8 cellular contexts compared by ENCODE assay signal in genomic region chr19:35557539-35558399, GRCh38. TPM values are rescaled to one million over a fixed set of nuclear protein-coding genes. Genes with fewer than 3 reads are reported as not detected.
DNase-seq lines count a peak whose midpoint lies in the region.

No MANE protein-coding gene starts in this region.

- no peak overlapping the region for H3K9ac ChIP-seq in HUES48 (ENCODE audit: low read depth, low read length)
- no peak overlapping the region for H3K9ac ChIP-seq in duodenal mucosa (ENCODE audit: low read depth in 1 of 2, low read length in 2 of 2)
- no peak overlapping the region for H3K9ac ChIP-seq in mesenchymal stem cell (ENCODE audit: low read length)

- 4% methylated on average over 58 of the region's 60 CpGs for WGBS in mesenchymal stem cell

- H3K27me3 ChIP-seq in HUES48 (ENCODE audit: control insufficient read depth, insufficient read depth, low read length) (peaks cover 37% of the 10 kb centered on the region), duodenal mucosa (ENCODE audit: control insufficient read depth in 1 of 2, insufficient read depth in 2 of 2, low read length in 2 of 2) (peaks cover 23 to 26% of the 10 kb centered on the region in 2 donors), mesenchymal stem cell (ENCODE audit: control insufficient read depth in 1 of 2, insufficient read depth in 1 of 2, low read length in 2 of 2) (peaks cover 31 to 88% of the 10 kb centered on the region in 2 experiments)

- H2BK12ac ChIP-seq in mesenchymal stem cell (ENCODE audit: low read length in 2 of 2) = no peak overlapping the region

- no peak overlapping the region for H2AK5ac ChIP-seq in mesenchymal stem cell (ENCODE audit: low read length, severe bottlenecking)

- no peaks in the 10 kb centered on the region for H3K9me3 ChIP-seq in HUES48 (ENCODE audit: control insufficient read depth, insufficient read depth, low read length)
- H3K9me3 ChIP-seq in duodenal mucosa (ENCODE audit: control insufficient read depth in 1 of 2, low read length in 2 of 2) = no peaks in the 10 kb centered on the region
- H3K9me3 ChIP-seq in mesenchymal stem cell (ENCODE audit: control insufficient read depth, low read length) = no peaks in the 10 kb centered on the region

- H2AFZ ChIP-seq in mesenchymal stem cell (ENCODE audit: low read depth, low read length) = peak overlapping the region; percentile 73

- H2BK5ac ChIP-seq in mesenchymal stem cell (ENCODE audit: low read depth, low read length, poor library complexity, severe bottlenecking) = no peak overlapping the region

- no peaks in the 10 kb centered on the region for H3K4me1 ChIP-seq in HUES48 (ENCODE audit: control insufficient read depth, insufficient read depth, low read length)
- H3K4me1 ChIP-seq in duodenal mucosa (ENCODE audit: control insufficient read depth in 1 of 2, insufficient read depth in 2 of 2, low read length in 2 of 2) = peaks cover 0 to 3% of the 10 kb centered on the region in 2 donors
- H3K4me1 ChIP-seq in mesenchymal stem cell (ENCODE audit: control insufficient read depth, insufficient read depth, low read depth, low read length) = peaks cover 14% of the 10 kb centered on the region

- DNase-seq in AG08395 (ENCODE audit: low spot score) = peak; percentile 35
- peak; percentile 32 for DNase-seq in activated CD4-positive, alpha-beta T cell treated with anti-CD3 and anti-CD28 coated beads for 1 hour
- peak; percentile 67 for DNase-seq in mesenchymal stem cell
- DNase-seq in stimulated activated CD8-positive, alpha-beta memory T cell treated with anti-CD3 and anti-CD28 coated beads, Interleukin-7, amount 100 ng/mL, for 24 hours (ENCODE audit: low read depth) = peak; percentile 26
- DNase-seq in epidermal melanocyte (ENCODE audit: insufficient read length, low spot score) = no peak
- no peak for DNase-seq in NOMO-1 treated with dmso at 0.1 percent for 144 hours (lab: John Stamatoyannopoulos, UW; ENCODE audit: unreplicated experiment)

- peak overlapping the region in 1 of 2 experiments; percentile 38 for H3K14ac ChIP-seq in mesenchymal stem cell (ENCODE audit: low read length in 2 of 2)

- H3K18ac ChIP-seq in mesenchymal stem cell (ENCODE audit: low read depth in 1 of 2, low read length in 2 of 2) = peak overlapping the region in 1 of 2 experiments; percentile 1

- no peak overlapping the region for H3K4ac ChIP-seq in mesenchymal stem cell (ENCODE audit: low read depth in 1 of 2, low read length in 2 of 2)

- no peak overlapping the region for H2BK120ac ChIP-seq in mesenchymal stem cell (ENCODE audit: low read depth, low read length)

- H3K36me3 ChIP-seq in HUES48 (ENCODE audit: control insufficient read depth, insufficient read depth, low read length) (no peaks in the 10 kb centered on the region), duodenal mucosa (ENCODE audit: control insufficient read depth in 1 of 2, insufficient read depth in 2 of 2, low read length in 2 of 2) (no peaks in the 10 kb centered on the region), mesenchymal stem cell (ENCODE audit: control insufficient read depth in 1 of 2, insufficient read depth in 2 of 2, low read depth in 1 of 2, low read length in 2 of 2) (no peaks in the 10 kb centered on the region)

- H3K4me3 ChIP-seq in HUES48 (ENCODE audit: low read depth, low read length) = peak overlapping the region; percentile 80
- H3K4me3 ChIP-seq in duodenal mucosa (ENCODE audit: low read depth in 1 of 2, low read length in 2 of 2) = peak overlapping the region; percentile 47 to 48
- H3K4me3 ChIP-seq in mesenchymal stem cell (ENCODE audit: insufficient read depth in 1 of 2, low read depth in 1 of 2, low read length in 2 of 2) = peak overlapping the region; percentile 24 to 61

- no peak overlapping the region for H4K91ac ChIP-seq in mesenchymal stem cell (ENCODE audit: low read length)

- H3K79me1 ChIP-seq in mesenchymal stem cell (replicated peaks; ENCODE audit: low read length, poor library complexity, severe bottlenecking) = no peaks in the 10 kb centered on the region

- no peak overlapping the region for H4K8ac ChIP-seq in mesenchymal stem cell (ENCODE audit: low read length)

- H3K4me2 ChIP-seq in mesenchymal stem cell (ENCODE audit: low read length, poor library complexity, severe bottlenecking) = peak overlapping the region; percentile 56

- H3K23ac ChIP-seq in mesenchymal stem cell (ENCODE audit: low read length in 2 of 2) = no peak overlapping the region

- H3K27ac ChIP-seq in HUES48 (ENCODE audit: low read depth, low read length) = no peak overlapping the region
- no peak overlapping the region for H3K27ac ChIP-seq in duodenal mucosa (ENCODE audit: low read depth, low read length)
- H3K27ac ChIP-seq in mesenchymal stem cell (ENCODE audit: low read length, poor library complexity, severe bottlenecking) = no peak overlapping the region

- no peak overlapping the region for H2BK15ac ChIP-seq in mesenchymal stem cell (ENCODE audit: low read depth, poor library complexity, severe bottlenecking)

RNA-seq across cellular contexts. Expression of gene ATP4A, which starts 5.7 kb away (rescaled TPM):
- not detected for polyA plus RNA-seq in mesenchymal stem cell (2013, experiment 1 of 2)
- polyA plus RNA-seq in mesenchymal stem cell (2013, experiment 2 of 2) = not detected

RNA-seq across cellular contexts. Expression of gene TMEM147, which starts 12.3 kb away (rescaled TPM):
- polyA plus RNA-seq in mesenchymal stem cell (2013, experiment 1 of 2) = 108 TPM
- 109 TPM for polyA plus RNA-seq in mesenchymal stem cell (2013, experiment 2 of 2)

RNA-seq across cellular contexts. Expression of gene GAPDHS, which starts 24.5 kb away (rescaled TPM):
- not detected for polyA plus RNA-seq in mesenchymal stem cell (2013, experiment 1 of 2)
- not detected for polyA plus RNA-seq in mesenchymal stem cell (2013, experiment 2 of 2)

RNA-seq across cellular contexts. Expression of gene PMIS2, which starts 28.2 kb away (rescaled TPM):
- not detected for polyA plus RNA-seq in mesenchymal stem cell (2013, experiment 1 of 2)
- polyA plus RNA-seq in mesenchymal stem cell (2013, experiment 2 of 2) = not detected

RNA-seq across cellular contexts. Expression of gene SBSN, which starts 29.7 kb away (rescaled TPM):
- 0.25 TPM for polyA plus RNA-seq in mesenchymal stem cell (2013, experiment 1 of 2)
- 0.23 TPM for polyA plus RNA-seq in mesenchymal stem cell (2013, experiment 2 of 2)

Comparison
In these comparisons a context has a peak if more than half of its experiments do, and no peak if none do; other contexts are left out.
1. DNase-seq: peak in AG08395 (single experiment), activated CD4-positive, alpha-beta T cell treated with anti-CD3 and anti-CD28 coated beads for 1 hour (single experiment), mesenchymal stem cell (single experiment) and stimulated activated CD8-positive, alpha-beta memory T cell treated with anti-CD3 and anti-CD28 coated beads, Interleukin-7, amount 100 ng/mL, for 24 hours (single experiment); none in epidermal melanocyte (single experiment) and NOMO-1 treated with dmso at 0.1 percent for 144 hours (single experiment).
2. Peak in every context shown above with its lines, with median percentiles within 50 percentile points of each other: H3K4me3 ChIP-seq.